In genomic region chr4:184899261-184900134, GRCh38 we compare ENCODE assay signal across 13 cellular contexts.
A peak's percentile ranks its signal among the peaks of the same experiment; 100 is the strongest.
DNase-seq lines count a peak whose midpoint lies in the region; ATAC-seq and TF ChIP-seq lines count a peak whose summit lies in the region.
"Had no signal": no experiment of that assay in that cellular context is flagged by ENCODE, and none has a peak within 500 bp of the region (broad histone marks: within the 10 kb centered on the region; RNA-seq: fewer than 3 reads in every experiment).

No MANE protein-coding gene starts in this region.

- ATAC-seq in PC-3 (peak; percentile 33; the same call in 1 of the 2 replicates), Right ventricle myocardium superior (ENCODE audit: poor library complexity) (peak; percentile 72), sciatic nerve (peak; percentile 29)

- H3K4me3 ChIP-seq in PC-3 (ENCODE audit: low read length), result no peak overlapping the region

- no peaks in the 10 kb centered on the region for H3F3A ChIP-seq in PC-3 (ENCODE audit: low read length, unreplicated experiment)

- H3K27ac ChIP-seq in PC-3 (ENCODE audit: low read length), result no peak overlapping the region

- DNase-seq in EL (peak; percentile 22), PC-3 (peak; percentile 54), Right ventricle myocardium superior (peak; percentile 71), sciatic nerve (ENCODE audit: low spot score) (no peak), Kasumi-1 (lab: John Stamatoyannopoulos, UW) (no peak), SIG-M5 treated with dmso at 0.1 percent for 504 hours (lab: John Stamatoyannopoulos, UW; ENCODE audit: unreplicated experiment) (no peak), COLO668 (lab: John Stamatoyannopoulos, UW; ENCODE audit: unreplicated experiment) (no peak)
- no peak for DNase-seq in stimulated activated CD4-positive, alpha-beta T cell treated with anti-CD3 and anti-CD28 coated beads, Interleukin-2, amount 100 ng/mL, for 48 hours
- DNase-seq: activated CD4-positive, alpha-beta T cell treated with anti-CD3 and anti-CD28 coated beads for 48 hours; activated naive CD4-positive, alpha-beta T cell treated with anti-CD3 and anti-CD28 coated beads for 36 hours; DND-41; hypothalamus; substantia nigra had no signal

- intact Hi-C loops in PC-3 (cut with micrococcal nuclease), result no loop called here
- intact Hi-C loops in Right ventricle myocardium superior (cut with DNase I), result no loop called here
- intact Hi-C loops in sciatic nerve (cut with DNase I), result no loop called here

- H3K9me3 ChIP-seq in PC-3 (ENCODE audit: low read length), result no peaks in the 10 kb centered on the region

- no peaks in the 10 kb centered on the region for H3K27me3 ChIP-seq in PC-3 (ENCODE audit: low read length)

- no peak overlapping the region for H3K4me2 ChIP-seq in PC-3 (ENCODE audit: low read length)

- no peak overlapping the region for H2AFZ ChIP-seq in PC-3 (ENCODE audit: low read length)

- POLR2A ChIA-PET in PC-3 (lab: Charles Lee; ENCODE audit: unreplicated experiment), result no interaction called here

- CTCF ChIA-PET in PC-3 (lab: Charles Lee), result no interaction called here

- no TSS peak for BruUV-seq in PC-3 (replicated peaks; lab: Mats Ljungman, UMichigan)

- H3K79me2 ChIP-seq in PC-3 (ENCODE audit: low read length), result no peaks in the 10 kb centered on the region

- no peak for TF ChIP-seq CTCF in PC-3 (conservative IDR thresholded peaks at IDR 0.05; ENCODE audit: low read depth, low read length)

- peaks cover 10% of the 10 kb centered on the region; the same call in 1 of the 2 replicates for H3K4me1 ChIP-seq in PC-3 (ENCODE audit: insufficient read depth, low read length)

- no peak overlapping the region for H3K9ac ChIP-seq in PC-3 (ENCODE audit: low read length)

- no peaks in the 10 kb centered on the region for H3K36me3 ChIP-seq in PC-3 (ENCODE audit: low read depth, low read length)

- no peaks in the 10 kb centered on the region for H4K20me1 ChIP-seq in PC-3 (ENCODE audit: low read length)

- H3K9me2 ChIP-seq in PC-3 (replicated peaks; ENCODE audit: low read length), result no peaks in the 10 kb centered on the region

Comparison
In these comparisons a context has a peak if more than half of its experiments do, and no peak if none do; other contexts are left out.
1. DNase-seq: peak in EL (single experiment), PC-3 (single experiment) and Right ventricle myocardium superior (single experiment); none in sciatic nerve (single experiment), Kasumi-1 (0 of 2), SIG-M5 treated with dmso at 0.1 percent for 504 hours (single experiment), COLO668 (single experiment) and stimulated activated CD4-positive, alpha-beta T cell treated with anti-CD3 and anti-CD28 coated beads, Interleukin-2, amount 100 ng/mL, for 48 hours (0 of 2).
2. Peak in every context shown above with its lines, with median percentiles within 50 percentile points of each other: ATAC-seq.